Comparison of ENCODE assay signal across 8 cellular contexts in the genomic region with DNA sequence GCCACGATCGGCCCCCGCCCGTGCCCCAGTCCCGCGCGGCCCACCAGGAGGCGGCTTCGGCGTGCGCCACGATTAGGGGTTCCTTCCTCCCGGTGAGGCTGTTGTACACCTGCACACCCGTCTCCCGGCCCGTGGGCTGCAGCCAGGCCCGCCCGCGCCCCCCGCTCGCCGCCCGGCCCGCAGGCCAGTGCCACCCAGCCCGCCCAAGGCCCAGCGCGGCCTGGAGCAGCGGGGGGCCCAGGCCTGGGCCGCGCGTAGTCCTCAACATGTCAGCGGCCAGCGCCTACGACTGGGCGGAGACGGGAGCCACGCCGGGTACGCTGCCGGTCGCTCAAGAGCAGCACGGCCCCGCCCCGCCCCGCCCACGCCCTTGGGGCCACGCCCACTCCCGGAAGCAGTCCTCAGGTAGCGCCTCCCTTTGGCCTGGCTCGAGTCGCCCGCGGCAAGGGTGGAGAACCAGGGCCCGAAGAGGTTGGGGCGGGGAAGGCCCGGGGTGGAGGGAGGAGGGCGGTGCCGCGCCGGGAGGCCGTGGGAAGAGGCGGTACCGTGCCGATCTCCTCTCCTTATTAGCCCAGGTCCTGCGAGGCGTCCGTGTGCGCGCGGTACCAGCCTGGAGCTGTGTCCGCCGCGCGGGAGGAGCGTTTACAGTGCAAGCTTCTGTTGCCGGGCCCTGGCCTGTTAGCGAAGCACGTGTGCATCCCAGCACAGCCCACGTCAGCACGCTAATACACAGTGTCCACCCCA. TPM values are rescaled to one million over a fixed set of nuclear protein-coding genes. Genes with fewer than 3 reads are reported as not detected.
DNase-seq lines count a peak whose midpoint lies in the region; ATAC-seq and TF ChIP-seq lines count a peak whose summit lies in the region.

CARS2 (minus strand) TSS at position 291 of the 744 bp plus-strand sequence; CDS start at position 268, 23 bp downstream.

- H3K9me3 Mint-ChIP-seq in activated CD4-positive, alpha-beta T cell treated with anti-CD3 and anti-CD28 coated beads, Interleukin-2, amount 10 ng/mL, durations not matched to agents 24 days and 14 days: no peaks in the 10 kb centered on the region

- H3K4me1 ChIP-seq in colonic mucosa: no peaks in the 10 kb centered on the region

- no peaks in the 10 kb centered on the region for H3K9me3 ChIP-seq in colonic mucosa

- H3K4me3 ChIP-seq in colonic mucosa: peak within 1 kb of the TSS; percentile 64

- DNase-seq in C1 segment of cervical spinal cord (lab: John Stamatoyannopoulos, UW) (peak; percentile 36 to 97 (median 85)), NCI-H69 (lab: John Stamatoyannopoulos, UW) (peak; percentile 100), colonic mucosa (peak; percentile 98), left colon (peak; percentile 94 to 97)
- DNase-seq in activated CD4-positive, alpha-beta T cell treated with anti-CD3 and anti-CD28 coated beads, Interleukin-2, amount 10 ng/mL, durations not matched to agents 24 days and 14 days: peak; percentile 96
- DNase-seq in stimulated activated CD4-positive, alpha-beta T cell treated with anti-CD3 and anti-CD28 coated beads, Interleukin-1b, Interleukin-23, amount 100 ng/mL, for 48 hours: peak; percentile 95

- no peak for TF ChIP-seq CTCF in colonic mucosa (IDR thresholded peaks at IDR 0.05)

- H3K36me3 ChIP-seq in colonic mucosa: no peaks in the 10 kb centered on the region

- H3K27me3 ChIP-seq in colonic mucosa: no peaks in the 10 kb centered on the region

- peak within 1 kb of the TSS; percentile 60 for H3K27ac ChIP-seq in colonic mucosa

- H3K36me3 Mint-ChIP-seq in activated CD4-positive, alpha-beta T cell treated with anti-CD3 and anti-CD28 coated beads, Interleukin-2, amount 10 ng/mL, durations not matched to agents 24 days and 14 days (ENCODE audit: low read depth): peaks cover 21% of the 10 kb centered on the region

- ATAC-seq in GM19351 (IDR thresholded peaks at IDR 0.05; ENCODE audit: unreplicated experiment) (peak; percentile 89), HG03520 (IDR thresholded peaks at IDR 0.05; ENCODE audit: unreplicated experiment) (peak; percentile 89), left colon (peak; percentile 96)

- peak within 1 kb of the TSS; percentile 75 to 80 for H3K9ac ChIP-seq in colonic mucosa (ENCODE audit: low read depth in 2 of 2, low read length in 2 of 2)

- H3K4me3 Mint-ChIP-seq in activated CD4-positive, alpha-beta T cell treated with anti-CD3 and anti-CD28 coated beads, Interleukin-2, amount 10 ng/mL, durations not matched to agents 24 days and 14 days: peak within 1 kb of the TSS; percentile 94

- H3K27ac Mint-ChIP-seq in activated CD4-positive, alpha-beta T cell treated with anti-CD3 and anti-CD28 coated beads, Interleukin-2, amount 10 ng/mL, durations not matched to agents 24 days and 14 days: peak within 1 kb of the TSS; percentile 88

- intact Hi-C loops in activated CD4-positive, alpha-beta T cell treated with anti-CD3 and anti-CD28 coated beads, Interleukin-2, amount 10 ng/mL, durations not matched to agents 24 days and 14 days (cut with micrococcal nuclease): loop anchor here (1.0 kb wide), 1 partner anchor 9 kb away; no protein-coding TSS in a partner anchor
- intact Hi-C loops in colonic mucosa (cut with DNase I) (loop anchor here (10.0 kb wide), 2 partner anchors 91 to 199 kb away; partner anchors contain the start of gene NAXD), left colon (cut with DNase I, micrococcal nuclease) (no loop called here)

- H3K4me1 Mint-ChIP-seq in activated CD4-positive, alpha-beta T cell treated with anti-CD3 and anti-CD28 coated beads, Interleukin-2, amount 10 ng/mL, durations not matched to agents 24 days and 14 days: peaks cover 26% of the 10 kb centered on the region

- no peaks in the 10 kb centered on the region for H3K27me3 Mint-ChIP-seq in activated CD4-positive, alpha-beta T cell treated with anti-CD3 and anti-CD28 coated beads, Interleukin-2, amount 10 ng/mL, durations not matched to agents 24 days and 14 days

RNA-seq across cellular contexts. Expression of gene CARS2, which starts in this region (rescaled TPM):
- 97.8 and 101 TPM in 2 replicates for total RNA-seq in activated CD4-positive, alpha-beta T cell treated with anti-CD3 and anti-CD28 coated beads, Interleukin-2, amount 10 ng/mL, durations not matched to agents 24 days and 14 days
- total RNA-seq in colonic mucosa (10 to 100 TPM; 43.0 to 82.6 TPM), left colon (10 to 100 TPM; 38.4 to 55.8 TPM)

Comparison
In these comparisons a context has a peak if more than half of its experiments do, and no peak if none do; other contexts are left out.
1. Peak in every context shown above with its lines: DNase-seq, ATAC-seq, H3K4me3 ChIP-seq and H3K27ac ChIP-seq.
2. intact Hi-C loops: an anchor here in activated CD4-positive, alpha-beta T cell treated with anti-CD3 and anti-CD28 coated beads, Interleukin-2, amount 10 ng/mL, durations not matched to agents 24 days and 14 days (1.0 kb wide) and colonic mucosa (10.0 kb wide); none called in left colon.